ENCODE assay signal across 16 cellular contexts in genomic region chr6:135488023-135488422, GRCh38. TPM values are rescaled to one million over a fixed set of nuclear protein-coding genes. Genes with fewer than 3 reads are reported as not detected.
A peak's percentile ranks its signal among the peaks of the same experiment; 100 is the strongest.
DNase-seq lines count a peak whose midpoint lies in the region; ATAC-seq, FAIRE-seq and TF ChIP-seq lines count a peak whose summit lies in the region.
"Had no signal": no experiment of that assay in that cellular context is flagged by ENCODE, and none has a peak within 500 bp of the region (broad histone marks: within the 10 kb centered on the region; RNA-seq: fewer than 3 reads in every experiment).

No MANE protein-coding gene starts in this region.

- POLR2A ChIA-PET in HCT116 (lab: Charles Lee) = no interaction called here

- no peak overlapping the region for H3K4me3 ChIP-seq in HCT116 (replicated peaks in 1 of 2; ENCODE audit: low read depth in 1 of 2, low read length in 2 of 2)
- H3K4me3 ChIP-seq: heart right ventricle had no signal

- ATAC-seq in HCT116 (no peak), SK-N-SH treated with all-trans-retinoic acid at 6 μM for 48 hours (peak; percentile 70)
- ATAC-seq: activated T-cell treated with anti-CD3 and anti-CD28 coated beads, Interleukin-2, amount 50 U/mL, for 72 hours; heart right ventricle; left colon; right cardiac atrium; stimulated activated naive B cell treated with anti-CD40 and anti-IgM and Interleukin-4, amounts not matched to agents 10 μg/mL and 1 μg/mL and 100 μg/mL, for 72 hours had no signal

- no peaks in the 10 kb centered on the region; a peak in 1 of 4 replicates for H3K9me3 ChIP-seq in HCT116 (ENCODE audit: control insufficient read depth in 1 of 2, insufficient read depth in 1 of 2, low read depth in 1 of 2, low read length in 2 of 2)

- no peaks in the 10 kb centered on the region for H4K20me1 ChIP-seq in HCT116 (ENCODE audit: insufficient read depth)

- H3K9ac ChIP-seq in HCT116 (ENCODE audit: low read length) = no peak overlapping the region

- H2AFZ ChIP-seq in HCT116 (ENCODE audit: low read depth, low read length, poor library complexity, severe bottlenecking) = no peak overlapping the region

- no peak for TF ChIP-seq RAD21 in HCT116 (IDR thresholded peaks at IDR 0.05; ENCODE audit: low read depth)

- H3K27ac ChIP-seq in HCT116 (ENCODE audit: low read depth, low read length) = no peak overlapping the region; the same call in 1 of the 2 replicates
- H3K27ac ChIP-seq: heart right ventricle had no signal

- peaks cover 4% of the 10 kb centered on the region for H3K79me2 ChIP-seq in HCT116 (ENCODE audit: insufficient read depth, low read length)

- DNase-seq in HCT116 (ENCODE audit: low read depth, low spot score) (no peak), fibroblast of peridontal ligament (ENCODE audit: extremely low read depth) (peak; percentile 75), urothelium cell line (ENCODE audit: low spot score) (peak; percentile 27), epidermal melanocyte (ENCODE audit: insufficient read length, low spot score) (no peak)
- no peak for DNase-seq in central memory CD4-positive, alpha-beta T cell
- DNase-seq in activated T-cell treated with anti-CD3 and anti-CD28 coated beads, Interleukin-2, amount 50 U/mL, for 1 hour = no peak
- DNase-seq: activated CD4-positive, alpha-beta T cell treated with anti-CD3 and anti-CD28 coated beads, Interleukin-2, amount 50 U/mL, for 1 hour; activated T-cell treated with anti-CD3 and anti-CD28 coated beads, Interleukin-2, amount 50 U/mL, for 72 hours; effector CD4-positive, alpha-beta T cell; heart right ventricle; left colon; NCI-H1694 treated with DMSO at 0.1 percent for 48 hours; right cardiac atrium; stimulated activated naive B cell treated with anti-CD40 and anti-IgM and Interleukin-4, amounts not matched to agents 10 μg/mL and 1 μg/mL and 100 μg/mL, for 72 hours had no signal

- H3K4me2 ChIP-seq in HCT116 (ENCODE audit: low read length) = 0 out of 2 replicates have a peak overlapping the region, but pooled peaks have one; percentile 22

- FAIRE-seq in urothelium cell line (lab: Jason Lieb, UNC) = no peak
- FAIRE-seq: H1 had no signal

- H3K27me3 ChIP-seq in HCT116 (ENCODE audit: insufficient read depth, low read length) = no peaks in the 10 kb centered on the region
- H3K27me3 ChIP-seq: heart right ventricle had no signal

- no peaks in the 10 kb centered on the region for H3K9me2 ChIP-seq in HCT116 (ENCODE audit: insufficient read depth)

- RAD21 ChIA-PET in HCT116 (lab: Charles Lee; ENCODE audit: low non-redundant PET in 1 of 2, low total read pairs in 2 of 2, uncharacterized antibody in 2 of 2, unreplicated experiment in 2 of 2) = no interaction called here

- CTCF ChIA-PET in HCT116 (lab: Charles Lee) = no interaction called here

- intact Hi-C loops in HCT116 (cut with micrococcal nuclease) = no loop called here

- peaks cover 3 to 8% of the 10 kb centered on the region in 2 experiments for H3K4me1 ChIP-seq in HCT116 (ENCODE audit: control insufficient read depth in 1 of 2, insufficient read depth in 2 of 2, low read length in 2 of 2)
- H3K4me1 ChIP-seq: heart right ventricle had no signal

- peaks cover 5 to 50% of the 10 kb centered on the region in 2 experiments; a peak in 3 of 4 replicates for H3K36me3 ChIP-seq in HCT116 (ENCODE audit: control insufficient read depth in 1 of 2, insufficient read depth in 2 of 2, low read length in 2 of 2)

- BruUV-seq in HCT116 (replicated peaks; lab: Mats Ljungman, UMichigan) = no TSS peak

- TF ChIP-seq POLR2A in HCT116 (IDR thresholded peaks at IDR 0.05; ENCODE audit: borderline replicate concordance, extremely low read depth, insufficient read depth, insufficient read length) = no peak

- no peak for TF ChIP-seq CTCF in HCT116 (IDR thresholded peaks at IDR 0.05 in 2 of 3, conservative IDR thresholded peaks at IDR 0.05 in 1 of 3; ENCODE audit: borderline replicate concordance in 1 of 3, insufficient read depth in 1 of 3, low read depth in 2 of 3, low read length in 2 of 3)

TF ChIP-seq in HCT116, 20 proteins besides CTCF, POLR2A, EP300 and RAD21:
- no peak for TF ChIP-seq CBX3 (IDR thresholded peaks at IDR 0.05; ENCODE audit: low read depth)
- TF ChIP-seq POLR2AphosphoS5 (IDR thresholded peaks at IDR 0.05; ENCODE audit: low read depth, low read length) = no peak
- peak; percentile 22; the same call in 1 of the 2 replicates for TF ChIP-seq FOSL1 (IDR thresholded peaks at IDR 0.05; ENCODE audit: low read depth)
- no peak for TF ChIP-seq JUND (IDR thresholded peaks at IDR 0.05)
TF ChIP-seq in HCT116: peak in this region for 1.

TF ChIP-seq in SK-N-SH treated with all-trans-retinoic acid at 6 μM for 48 hours, 23 proteins besides CTCF, POLR2A, EP300 and RAD21:
- TF ChIP-seq ZC3H10 (CRISPR knock-in tag; IDR thresholded peaks at IDR 0.05) (0 out of 2 replicates have a peak, but pooled peaks have one; percentile 29), ARNTL (CRISPR knock-in tag; IDR thresholded peaks at IDR 0.05; ENCODE audit: borderline replicate concordance, low read depth) (no peak), ISL1 (CRISPR knock-in tag; IDR thresholded peaks at IDR 0.05) (no peak)

RNA-seq across cellular contexts. Expression of gene AHI1, which starts 9.5 kb away (rescaled TPM):
- total RNA-seq in HCT116 (2021; ENCODE audit: unreplicated experiment) = 29.6 TPM
- polyA plus RNA-seq in HCT116 (2012) = 12.6 and 14.4 TPM in 2 replicates

Comparison
In these comparisons a context has a peak if more than half of its experiments do, and no peak if none do; other contexts are left out.
1. DNase-seq: peak in fibroblast of peridontal ligament (single experiment) and urothelium cell line (single experiment); none in HCT116 (single experiment), epidermal melanocyte (single experiment), central memory CD4-positive, alpha-beta T cell (single experiment) and activated T-cell treated with anti-CD3 and anti-CD28 coated beads, Interleukin-2, amount 50 U/mL, for 1 hour (single experiment).